ENCODE assay signal across 2 cellular contexts in genomic region chr16:15382805-15383204, GRCh38. TPM values are rescaled to one million over a fixed set of nuclear protein-coding genes. Genes with fewer than 3 reads are reported as not detected.
"Had no signal": no experiment of that assay in that cellular context is flagged by ENCODE, and none has a peak within 500 bp of the region (broad histone marks: within the 10 kb centered on the region; RNA-seq: fewer than 3 reads in every experiment).

No MANE protein-coding gene starts in this region.

RNA-seq across cellular contexts. Expression of gene MPV17L, which starts 12.7 kb away (rescaled TPM):
- total RNA-seq: activated naive CD4-positive, alpha-beta T cell treated with anti-CD3 and anti-CD28 coated beads for 36 hours; T-helper 17 cell had no signal
